Comparison of ENCODE assay signal across 11 cellular contexts in genomic region chr11:118263109-118263508, GRCh38. TPM values are rescaled to one million over a fixed set of nuclear protein-coding genes. Genes with fewer than 3 reads are reported as not detected.
DNase-seq lines count a peak whose midpoint lies in the region; ATAC-seq and TF ChIP-seq lines count a peak whose summit lies in the region.
"Had no signal": no experiment of that assay in that cellular context is flagged by ENCODE, and none has a peak within 500 bp of the region (broad histone marks: within the 10 kb centered on the region; RNA-seq: fewer than 3 reads in every experiment).

No MANE protein-coding gene starts in this region.

- peaks cover 26 to 62% (median 53%) of the 10 kb centered on the region in 4 donors for H3K4me1 Mint-ChIP-seq in naive thymus-derived CD8-positive, alpha-beta T cell

- POLR2A ChIA-PET in naive thymus-derived CD8-positive, alpha-beta T cell (lab: Charles Lee): interaction anchor here (0.6 to 1.2 kb wide), 2 partner anchors 8 to 24 kb away, joined by 3 to 4 read pairs; no protein-coding TSS in a partner anchor

- ATAC-seq in naive thymus-derived CD8-positive, alpha-beta T cell: no peak
- ATAC-seq in HG03095 (IDR thresholded peaks at IDR 0.05; ENCODE audit: unreplicated experiment) (no peak), HG02885 (IDR thresholded peaks at IDR 0.05; ENCODE audit: poor library complexity, unreplicated experiment) (no peak), GM21717 (IDR thresholded peaks at IDR 0.05; ENCODE audit: unreplicated experiment) (no peak)

- H3K27ac Mint-ChIP-seq in naive thymus-derived CD8-positive, alpha-beta T cell: peak overlapping the region in 6 of 10 donors; percentile 62 to 95 (median 89)

- H3K36me3 Mint-ChIP-seq in naive thymus-derived CD8-positive, alpha-beta T cell: peaks cover 0 to 8% (median 0%) of the 10 kb centered on the region in 3 donors

- H3K4me3 ChIP-seq in LNCaP clone FGC (ENCODE audit: low read depth, low read length) (peak overlapping the region; percentile 52), coronary artery (peak overlapping the region; percentile 52)
- H3K4me3 ChIP-seq: GM23248 had no signal

- no peak for DNase-seq in LNCaP clone FGC (ENCODE audit: low read depth)
- DNase-seq in coronary artery (ENCODE audit: low spot score): no peak
- DNase-seq in naive thymus-derived CD8-positive, alpha-beta T cell: no peak
- no peak for DNase-seq in stimulated activated CD4-positive, alpha-beta T cell treated with anti-CD3 and anti-CD28 coated beads, Interleukin-4, amount 100 ng/mL, for 24 hours
- DNase-seq: GM23248, KG1 had no signal

- H3K27me3 Mint-ChIP-seq in naive thymus-derived CD8-positive, alpha-beta T cell: peaks cover 0 to 6% (median 0%) of the 10 kb centered on the region in 5 donors

- no peaks in the 10 kb centered on the region for H3K9me3 Mint-ChIP-seq in naive thymus-derived CD8-positive, alpha-beta T cell

- peak overlapping the region; percentile 66 to 91 (median 88) for H3K4me3 Mint-ChIP-seq in naive thymus-derived CD8-positive, alpha-beta T cell

- H3K27ac ChIP-seq in C4-2B (peak overlapping the region; percentile 85; the same call in 1 of the 2 replicates), coronary artery (no peak overlapping the region)
- H3K27ac ChIP-seq: GM23248 had no signal

- TF ChIP-seq CTCF in C4-2B (conservative IDR thresholded peaks at IDR 0.05) (no peak), LNCaP clone FGC (IDR thresholded peaks at IDR 0.05; ENCODE audit: control insufficient read depth, extremely low read depth, insufficient read depth) (no peak), coronary artery (IDR thresholded peaks at IDR 0.05) (no peak)

RNA-seq across cellular contexts. Expression of gene MPZL2, which starts 1.0 kb away (rescaled TPM):
- total RNA-seq in naive thymus-derived CD8-positive, alpha-beta T cell: 1 to 10 TPM; 2.8 to 3.1 TPM
- polyA plus RNA-seq in naive thymus-derived CD8-positive, alpha-beta T cell: 1 to 10 TPM in 2 of 3 donors, under 1 TPM in 1; 0.94 to 3.1 (median 1.2) TPM
- total RNA-seq: GM23248 had no signal
- polyA plus RNA-seq: GM23248 had no signal

RNA-seq across cellular contexts. Expression of gene MPZL3, which starts 10.9 kb away (rescaled TPM):
- total RNA-seq in naive thymus-derived CD8-positive, alpha-beta T cell: 10 to 100 TPM; 11.2 to 12.6 TPM
- polyA plus RNA-seq in naive thymus-derived CD8-positive, alpha-beta T cell: 1 to 10 TPM; 1.9 to 3.4 (median 3.2) TPM

RNA-seq across cellular contexts. Expression of gene JAML, which starts 38.3 kb away (rescaled TPM):
- 100 to 1,000 TPM; 157 to 161 TPM for total RNA-seq in naive thymus-derived CD8-positive, alpha-beta T cell
- polyA plus RNA-seq in naive thymus-derived CD8-positive, alpha-beta T cell: 100 to 1,000 TPM; 120 to 195 (median 159) TPM
- total RNA-seq: GM23248, lung microvascular endothelial cell had no signal
- polyA plus RNA-seq: GM23248 had no signal

RNA-seq across cellular contexts. Expression of gene CD3E, which starts 41.4 kb away (rescaled TPM):
- total RNA-seq in naive thymus-derived CD8-positive, alpha-beta T cell: 100 to 1,000 TPM; 564 to 620 TPM
- 1,000 to 10,000 TPM in 1 of 3 donors, 100 to 1,000 TPM in 2; 811 to 1,213 (median 948) TPM for polyA plus RNA-seq in naive thymus-derived CD8-positive, alpha-beta T cell
- total RNA-seq: GM23248, lung microvascular endothelial cell had no signal
- polyA plus RNA-seq: GM23248 had no signal
